ENCODE assay signal across 9 cellular contexts in genomic region chr5:139711852-139712171, GRCh38.
DNase-seq lines count a peak whose midpoint lies in the region; ATAC-seq, FAIRE-seq and TF ChIP-seq lines count a peak whose summit lies in the region.
"Had no signal": no experiment of that assay in that cellular context is flagged by ENCODE, and none has a peak within 500 bp of the region (broad histone marks: within the 10 kb centered on the region; RNA-seq: fewer than 3 reads in every experiment).

No MANE protein-coding gene starts in this region.

- H2AFZ ChIP-seq in H1 (ENCODE audit: low read length) = no peak overlapping the region

- H2AK5ac ChIP-seq in H1 (ENCODE audit: low read depth, low read length) = no peak overlapping the region

- H3K79me2 ChIP-seq in H1 (ENCODE audit: control insufficient read depth in 1 of 2, insufficient read depth in 2 of 2, low read length in 2 of 2) = no peaks in the 10 kb centered on the region; a peak in 1 of 4 replicates

- peak overlapping the region; percentile 37; the same call in 1 of the 2 replicates for H2BK20ac ChIP-seq in H1 (ENCODE audit: low read length)

- 10% methylated on average over 19 of the region's 19 CpGs; no CpG with 5 or more reads in 1 of the 2 experiments for WGBS in H1 (ENCODE audit: extremely low coverage in 1 of 2, insufficient coverage in 1 of 2, insufficient read length in 1 of 2, insufficient replicate concordance in 2 of 2, low coverage in 1 of 2, low lambda C conversion rate in 2 of 2, missing lambda C conversion rate in 1 of 2), 2 experiments
- WGBS in pancreas, 2 donors = 33 to 34% methylated on average over 18 to 19 of the region's 19 CpGs

- H3K56ac ChIP-seq in H1 (replicated peaks; ENCODE audit: insufficient read length, low read depth, low read length) = no peak overlapping the region

- TF ChIP-seq CTCF in H1 (IDR thresholded peaks at IDR 0.05; ENCODE audit: control extremely low read depth in 1 of 3, insufficient read depth in 1 of 3, low read depth in 1 of 3, low read length in 3 of 3) (no peak), pancreas (IDR thresholded peaks at IDR 0.05) (no peak)

- peak overlapping the region in 1 of 4 experiments; percentile 8; a peak in 2 of 7 replicates for H3K9ac ChIP-seq in H1 (replicated peaks in 1 of 4; ENCODE audit: extremely low read depth in 1 of 4, low read depth in 3 of 4, low read length in 3 of 4)

- peak overlapping the region; percentile 8; the same call in 1 of the 2 replicates for H2BK5ac ChIP-seq in H1 (ENCODE audit: low read depth, low read length)

- TF ChIP-seq RAD21 in H1 (IDR thresholded peaks at IDR 0.05 in 1 of 2, conservative IDR thresholded peaks at IDR 0.05 in 1 of 2; ENCODE audit: low read depth in 2 of 2, low read length in 2 of 2) = no peak

- POLR2A ChIA-PET in H1 (lab: Charles Lee; ENCODE audit: partially characterized antibody) = interaction anchor here (1.0 to 7.7 kb wide), 19 partner anchors 11 to 87 kb away, joined by 3 to 136 read pairs (median 10); partner anchors contain the start of gene CXXC5

- H2BK12ac ChIP-seq in H1 (ENCODE audit: low read depth, low read length) = peak overlapping the region; percentile 18; the same call in 1 of the 2 replicates

- H3K27ac ChIP-seq in H1 (ENCODE audit: low read depth, low read length) = no peak overlapping the region
- no peak overlapping the region for H3K27ac ChIP-seq in pancreas

- H4K5ac ChIP-seq in H1 (ENCODE audit: insufficient read length, low read depth, low read length) = peak overlapping the region; percentile 2

- ATAC-seq in pancreas (no peak), GM19395 (IDR thresholded peaks at IDR 0.05; ENCODE audit: unreplicated experiment) (no peak)

- TF ChIP-seq POLR2A in H1 (IDR thresholded peaks at IDR 0.05; ENCODE audit: control extremely low read depth in 1 of 2, low read depth in 2 of 2, low read length in 2 of 2) = 0 out of 3 replicates have a peak, but pooled peaks of 1 of the 2 experiments have one; percentile 26

- no peaks in the 10 kb centered on the region for H3K79me1 ChIP-seq in H1 (ENCODE audit: low read depth, low read length)

- H3K4me2 ChIP-seq in H1 (ENCODE audit: insufficient read depth in 1 of 2, low read depth in 2 of 2, low read length in 2 of 2) = peak overlapping the region; percentile 83 to 98

- H3K4ac ChIP-seq in H1 (replicated peaks; ENCODE audit: insufficient read length, low read depth, low read length) = no peak overlapping the region

- H3K23ac ChIP-seq in H1 (ENCODE audit: insufficient read length) = no peak overlapping the region

- H4K8ac ChIP-seq in H1 (ENCODE audit: extremely low read depth, insufficient read depth, low read length) = peak overlapping the region; percentile 52; the same call in 1 of the 2 replicates

- H3K14ac ChIP-seq in H1 (ENCODE audit: insufficient read length) = no peak overlapping the region

- H4K20me1 ChIP-seq in H1 (replicated peaks in 1 of 2; ENCODE audit: control insufficient read depth in 1 of 2, insufficient read depth in 2 of 2, low read length in 2 of 2) = no peaks in the 10 kb centered on the region

- H2BK120ac ChIP-seq in H1 (replicated peaks; ENCODE audit: low read depth, low read length) = peak overlapping the region; percentile 91

- peaks cover 13 to 33% (median 24%) of the 10 kb centered on the region in 4 experiments for H3K4me1 ChIP-seq in H1 (replicated peaks in 1 of 4; ENCODE audit: control insufficient read depth in 3 of 4, insufficient read depth in 4 of 4, low read length in 3 of 4)
- H3K4me1 ChIP-seq in pancreas = peaks cover 3 to 4% (median 4%) of the 10 kb centered on the region in 3 donors

- TF ChIP-seq EP300 in H1 (IDR thresholded peaks at IDR 0.05; ENCODE audit: borderline replicate concordance in 1 of 2, low read depth in 2 of 2, low read length in 2 of 2) = no peak

- no peak for FAIRE-seq in H1 (lab: Jason Lieb, UNC)
- no peak for FAIRE-seq in pancreas (lab: Jason Lieb, UNC)
- FAIRE-seq in HTR-8/SVneo (lab: Jason Lieb, UNC) = no peak

- peak overlapping the region; percentile 90; the same call in 1 of the 2 replicates for H2BK15ac ChIP-seq in H1 (ENCODE audit: low read length)

- intact Hi-C loops in pancreas (cut with DNase I) = no loop called here

- H3K4me3 ChIP-seq in H1 (ENCODE audit: extremely low read depth in 1 of 4, insufficient read depth in 2 of 4, low read depth in 3 of 4, low read length in 4 of 4) (peak overlapping the region; percentile 40 to 79 (median 54)), pancreas (peak overlapping the region in 2 of 4 donors; percentile 45 to 56)
- H3K4me3 ChIP-seq: mucosa of descending colon had no signal

- H3K9me3 ChIP-seq in H1 (ENCODE audit: insufficient read depth in 2 of 2, low read depth in 1 of 2, low read length in 1 of 2) (no peaks in the 10 kb centered on the region), pancreas (no peaks in the 10 kb centered on the region)
- H3K9me3 ChIP-seq: mucosa of descending colon had no signal

- peak overlapping the region; percentile 75 for H3K18ac ChIP-seq in H1 (ENCODE audit: extremely low read depth, low read length)

- CTCF ChIA-PET in H1 (lab: Charles Lee; ENCODE audit: partially characterized antibody) = interaction anchor here (0.8 to 8.4 kb wide), 25 partner anchors 8 to 76 kb away, joined by 3 to 141 read pairs (median 9); no protein-coding TSS in a partner anchor

- DNase-seq in ELF-1 (ENCODE audit: low read depth, low spot score) = peak; percentile 61
- DNase-seq in NCI-H69 (lab: John Stamatoyannopoulos, UW) = peak; percentile 74
- DNase-seq in H1 (ENCODE audit: low read depth in 1 of 2, low spot score in 2 of 2) = peak in 1 of 2 experiments; percentile 78
- peak in 4 of 6 donors; percentile 23 to 77 (median 58) for DNase-seq in pancreas
- DNase-seq in stimulated activated CD4-positive, alpha-beta T cell treated with anti-CD3 and anti-CD28 coated beads, Interleukin-1b, Interleukin-23, amount 100 ng/mL, for 48 hours = no peak
- DNase-seq in OCI-M2 (lab: John Stamatoyannopoulos, UW; ENCODE audit: unreplicated experiment) = no peak
- no peak for DNase-seq in HTR-8/SVneo (ENCODE audit: insufficient read length, low spot score)

- H3K23me2 ChIP-seq in H1 (ENCODE audit: low read depth, low read length) = peaks cover 20% of the 10 kb centered on the region

- H3K36me3 ChIP-seq in H1 (ENCODE audit: control insufficient read depth in 2 of 4, insufficient read depth in 4 of 4, low read length in 3 of 4) = no peaks in the 10 kb centered on the region
- H3K36me3 ChIP-seq in pancreas = no peaks in the 10 kb centered on the region

- peak overlapping the region; percentile 90 for H4K91ac ChIP-seq in H1 (replicated peaks; ENCODE audit: insufficient read length, low read length)

- H3K27me3 ChIP-seq in H1 (replicated peaks in 1 of 4; ENCODE audit: control insufficient read depth in 3 of 4, extremely low read depth in 1 of 4, insufficient read depth in 3 of 4, low read length in 3 of 4) (peaks cover 0 to 11% (median 9%) of the 10 kb centered on the region in 4 experiments; a peak in 4 of 7 replicates), pancreas (no peaks in the 10 kb centered on the region)

TF ChIP-seq in H1, 55 proteins besides CTCF, POLR2A, EP300 and RAD21:
- peak; percentile 65 for TF ChIP-seq CTBP2 (IDR thresholded peaks at IDR 0.05; ENCODE audit: borderline replicate concordance, insufficient read depth, insufficient read length, low read length)
- peak; percentile 84 for TF ChIP-seq YY1 (IDR thresholded peaks at IDR 0.05; ENCODE audit: low read depth, low read length)
- no peak for TF ChIP-seq FOSL1 (IDR thresholded peaks at IDR 0.05; ENCODE audit: insufficient read depth, low read depth, low read length)
- TF ChIP-seq, protein P1, sequence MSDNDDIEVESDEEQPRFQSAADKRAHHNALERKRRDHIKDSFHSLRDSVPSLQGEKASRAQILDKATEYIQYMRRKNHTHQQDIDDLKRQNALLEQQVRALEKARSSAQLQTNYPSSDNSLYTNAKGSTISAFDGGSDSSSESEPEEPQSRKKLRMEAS (IDR thresholded peaks at IDR 0.05) = peak; percentile 63
- TF ChIP-seq HDAC6 (IDR thresholded peaks at IDR 0.05; ENCODE audit: low read depth, low read length) = no peak
- peak in 1 of 2 experiments; percentile 14; a peak in 1 of 4 replicates for TF ChIP-seq SIN3A (conservative IDR thresholded peaks at IDR 0.05 in 1 of 2, IDR thresholded peaks at IDR 0.05 in 1 of 2; ENCODE audit: low read depth in 1 of 2, low read length in 2 of 2)
- TF ChIP-seq E2F6 (IDR thresholded peaks at IDR 0.05) = peak; percentile 83
- peak; percentile 31 for TF ChIP-seq EZH2 (IDR thresholded peaks at IDR 0.05; ENCODE audit: low read depth, low read length, severe bottlenecking)
TF ChIP-seq in H1: peak in this region for 6.

Comparison
In these comparisons a context has a peak if more than half of its experiments do, and no peak if none do; other contexts are left out.
1. DNase-seq: peak in ELF-1 (single experiment), NCI-H69 (single experiment) and pancreas (4 of 6); none in stimulated activated CD4-positive, alpha-beta T cell treated with anti-CD3 and anti-CD28 coated beads, Interleukin-1b, Interleukin-23, amount 100 ng/mL, for 48 hours (single experiment), OCI-M2 (single experiment) and HTR-8/SVneo (single experiment).